In the genomic region with DNA sequence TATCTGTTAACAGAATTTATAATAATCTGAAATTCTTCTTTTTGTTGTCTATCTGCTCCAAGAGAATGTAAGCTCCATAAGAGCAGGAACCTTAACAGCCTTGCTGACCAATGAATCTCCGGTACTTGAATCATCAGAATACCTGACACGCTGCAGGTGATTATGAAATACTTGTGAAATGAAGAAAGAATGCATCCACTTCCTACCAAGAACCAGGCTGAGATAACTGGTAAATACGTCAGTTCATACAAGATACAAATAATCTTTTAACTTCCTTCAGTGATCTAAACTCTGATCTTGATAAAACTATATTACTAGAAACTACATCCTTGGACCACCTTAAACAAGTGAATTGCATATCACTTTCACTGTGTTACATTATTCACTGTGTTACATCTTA, we compare ENCODE assay signal across 2 cellular contexts.
A peak's percentile ranks its signal among the peaks of the same experiment; 100 is the strongest.
TF ChIP-seq lines count a peak whose summit lies in the region.

No MANE protein-coding gene starts in this region.

TF ChIP-seq in HepG2, 621 proteins besides CTCF, POLR2A, EP300 and RAD21:
- TF ChIP-seq ZNF737 (CRISPR knock-in tag; IDR thresholded peaks at IDR 0.05; ENCODE audit: borderline replicate concordance) (no peak), CEBPB (IDR thresholded peaks at IDR 0.05; ENCODE audit: borderline replicate concordance, low read depth, low read length) (peak; percentile 14; the same call in 1 of the 2 replicates)
TF ChIP-seq in HepG2: peak in this region for 1.

TF ChIP-seq in endothelial cell of umbilical vein, 7 proteins besides CTCF, POLR2A, EP300 and RAD21:
- TF ChIP-seq JUN (IDR thresholded peaks at IDR 0.05; ENCODE audit: borderline replicate concordance, insufficient read depth, insufficient read length, low read depth) (no peak), GATA2 (IDR thresholded peaks at IDR 0.05; ENCODE audit: insufficient read depth, insufficient read length, low read depth, low read length) (no peak), MYC (IDR thresholded peaks at IDR 0.05; ENCODE audit: low read depth, low read length) (no peak), FOS (IDR thresholded peaks at IDR 0.05; ENCODE audit: borderline replicate concordance, insufficient read depth, low read length) (no peak), POLR2AphosphoS5 (IDR thresholded peaks at IDR 0.05; ENCODE audit: insufficient read depth, low read depth, low read length) (no peak), EZH2 (IDR thresholded peaks at IDR 0.05; ENCODE audit: borderline replicate concordance, low read depth, low read length, severe bottlenecking) (no peak)
- TF ChIP-seq, protein P1, sequence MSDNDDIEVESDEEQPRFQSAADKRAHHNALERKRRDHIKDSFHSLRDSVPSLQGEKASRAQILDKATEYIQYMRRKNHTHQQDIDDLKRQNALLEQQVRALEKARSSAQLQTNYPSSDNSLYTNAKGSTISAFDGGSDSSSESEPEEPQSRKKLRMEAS (IDR thresholded peaks at IDR 0.05; ENCODE audit: insufficient read depth, insufficient read length): no peak
